Comparison of ENCODE assay signal across 20 cellular contexts in the genomic region with DNA sequence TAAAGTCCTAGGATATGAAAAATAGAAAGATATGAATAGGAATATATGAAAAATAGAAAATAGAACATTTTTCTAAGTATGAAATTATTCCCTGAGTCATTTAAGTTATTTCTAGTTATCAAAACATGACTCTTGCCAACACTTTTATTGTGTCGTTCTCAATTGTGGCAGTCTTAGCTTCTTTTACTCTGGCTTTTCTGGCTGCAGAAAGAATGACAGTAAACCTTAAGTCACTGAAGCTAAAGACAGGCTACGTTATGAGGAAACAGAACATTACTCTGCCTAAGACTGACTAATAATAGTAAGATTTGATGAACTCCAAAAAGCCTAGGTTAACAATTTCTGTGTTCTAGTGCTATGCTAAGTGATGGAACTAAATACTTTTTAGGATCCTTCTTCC.
DNase-seq lines count a peak whose midpoint lies in the region; ATAC-seq and TF ChIP-seq lines count a peak whose summit lies in the region.
"Had no signal": no experiment of that assay in that cellular context is flagged by ENCODE, and none has a peak within 500 bp of the region (broad histone marks: within the 10 kb centered on the region; RNA-seq: fewer than 3 reads in every experiment).

No MANE protein-coding gene starts in this region.

- intact Hi-C loops in activated CD8-positive, alpha-beta T cell treated with anti-CD3 and anti-CD28 coated beads for 36 hours (cut with micrococcal nuclease) = loop anchor here (10.0 kb wide), 1 partner anchor 191 kb away; the partner anchor contains the start of gene HIVEP2

- no peak for DNase-seq in activated CD8-positive, alpha-beta T cell treated with anti-CD3 and anti-CD28 coated beads for 36 hours
- no peak for DNase-seq in activated CD8-positive, alpha-beta T cell treated with anti-CD3 and anti-CD28 coated beads, Interleukin-2, amount 10 ng/mL, durations not matched to agents 7 days and 5 days
- DNase-seq in activated naive CD8-positive, alpha-beta T cell treated with anti-CD3 and anti-CD28 coated beads for 36 hours = no peak
- DNase-seq in fibroblast of peridontal ligament (ENCODE audit: extremely low read depth) = peak; percentile 21
- DNase-seq in thoracic aorta (ENCODE audit: low spot score) = no peak
- no peak for DNase-seq in COR-L47 (lab: John Stamatoyannopoulos, UW)
- DNase-seq in NOMO-1 (lab: John Stamatoyannopoulos, UW; ENCODE audit: unreplicated experiment in 2 of 2) = no peak
- DNase-seq: 8988T, BE2C, H9, Kasumi-1, NCI-H1930, NCI-H2171, NCI-H446 treated with DMSO at 0.1 percent for 48 hours, NCI-H748 treated with DMSO at 0.1 percent for 48 hours had no signal

- POLR2A ChIA-PET in activated CD8-positive, alpha-beta T cell treated with anti-CD3 and anti-CD28 coated beads for 36 hours (lab: Charles Lee) = no interaction called here
- POLR2A ChIA-PET in activated CD8-positive, alpha-beta T cell treated with anti-CD3 and anti-CD28 coated beads, Interleukin-2, amount 10 ng/mL, durations not matched to agents 7 days and 5 days (lab: Charles Lee) = no interaction called here

- CTCF ChIA-PET in activated CD8-positive, alpha-beta T cell treated with anti-CD3 and anti-CD28 coated beads for 36 hours (lab: Charles Lee) = interaction anchor here (1.3 kb wide), 1 partner anchor 109 kb away, joined by 5 read pairs; no protein-coding TSS in a partner anchor
- CTCF ChIA-PET in activated CD8-positive, alpha-beta T cell treated with anti-CD3 and anti-CD28 coated beads, Interleukin-2, amount 10 ng/mL, durations not matched to agents 7 days and 5 days (lab: Charles Lee) = no interaction called here

- H3K36me3 Mint-ChIP-seq in activated CD8-positive, alpha-beta T cell treated with anti-CD3 and anti-CD28 coated beads for 36 hours (ENCODE audit: low read depth) = peaks cover 57% of the 10 kb centered on the region
- peaks cover 37% of the 10 kb centered on the region for H3K36me3 Mint-ChIP-seq in activated CD8-positive, alpha-beta T cell treated with anti-CD3 and anti-CD28 coated beads, Interleukin-2, amount 10 ng/mL, durations not matched to agents 7 days and 5 days (ENCODE audit: low read depth)
- H3K36me3 Mint-ChIP-seq in activated naive CD8-positive, alpha-beta T cell treated with anti-CD3 and anti-CD28 coated beads for 36 hours = peaks cover 61% of the 10 kb centered on the region

- H3K9me3 ChIP-seq in thoracic aorta = peaks cover 7% of the 10 kb centered on the region
- H3K9me3 ChIP-seq: BE2C had no signal

- H3K27me3 ChIP-seq in thoracic aorta (replicated peaks; ENCODE audit: insufficient read depth) = no peaks in the 10 kb centered on the region
- H3K27me3 ChIP-seq: BE2C had no signal

- peak overlapping the region; percentile 89 for H3K27ac Mint-ChIP-seq in activated CD8-positive, alpha-beta T cell treated with anti-CD3 and anti-CD28 coated beads for 36 hours
- H3K27ac Mint-ChIP-seq in activated CD8-positive, alpha-beta T cell treated with anti-CD3 and anti-CD28 coated beads, Interleukin-2, amount 10 ng/mL, durations not matched to agents 7 days and 5 days = no peak overlapping the region
- H3K27ac Mint-ChIP-seq in activated naive CD8-positive, alpha-beta T cell treated with anti-CD3 and anti-CD28 coated beads for 36 hours = peak overlapping the region; percentile 88
- H3K27ac Mint-ChIP-seq: H9, IgD-negative memory B cell had no signal

- H3K4me3 ChIP-seq in thoracic aorta = peak overlapping the region; percentile 28

- no peak for TF ChIP-seq CTCF in activated CD8-positive, alpha-beta T cell treated with anti-CD3 and anti-CD28 coated beads for 36 hours (IDR thresholded peaks at IDR 0.05)
- TF ChIP-seq CTCF in thoracic aorta (IDR thresholded peaks at IDR 0.05) = no peak

- H3K4me3 Mint-ChIP-seq in activated CD8-positive, alpha-beta T cell treated with anti-CD3 and anti-CD28 coated beads for 36 hours = no peak overlapping the region
- H3K4me3 Mint-ChIP-seq in activated CD8-positive, alpha-beta T cell treated with anti-CD3 and anti-CD28 coated beads, Interleukin-2, amount 10 ng/mL, durations not matched to agents 7 days and 5 days = no peak overlapping the region
- H3K4me3 Mint-ChIP-seq in activated naive CD8-positive, alpha-beta T cell treated with anti-CD3 and anti-CD28 coated beads for 36 hours = no peak overlapping the region
- H3K4me3 Mint-ChIP-seq: H9, IgD-negative memory B cell had no signal

- H3K27me3 Mint-ChIP-seq in activated CD8-positive, alpha-beta T cell treated with anti-CD3 and anti-CD28 coated beads for 36 hours = no peaks in the 10 kb centered on the region
- no peaks in the 10 kb centered on the region for H3K27me3 Mint-ChIP-seq in activated CD8-positive, alpha-beta T cell treated with anti-CD3 and anti-CD28 coated beads, Interleukin-2, amount 10 ng/mL, durations not matched to agents 7 days and 5 days (ENCODE audit: low read depth)
- no peaks in the 10 kb centered on the region for H3K27me3 Mint-ChIP-seq in activated naive CD8-positive, alpha-beta T cell treated with anti-CD3 and anti-CD28 coated beads for 36 hours
- H3K27me3 Mint-ChIP-seq: CD4-positive, alpha-beta memory T cell; IgD-negative memory B cell had no signal

- ATAC-seq in activated CD8-positive, alpha-beta T cell treated with anti-CD3 and anti-CD28 coated beads for 36 hours = no peak
- ATAC-seq in activated CD8-positive, alpha-beta T cell treated with anti-CD3 and anti-CD28 coated beads, Interleukin-2, amount 10 ng/mL, durations not matched to agents 7 days and 5 days = no peak
- ATAC-seq in thoracic aorta (ENCODE audit: insufficient number of reproducible peaks, low FRiP score, low read depth) = peak; percentile 62
- ATAC-seq in HG03175 (IDR thresholded peaks at IDR 0.05; ENCODE audit: unreplicated experiment) = no peak

- peaks cover 44% of the 10 kb centered on the region for H3K4me1 Mint-ChIP-seq in activated CD8-positive, alpha-beta T cell treated with anti-CD3 and anti-CD28 coated beads for 36 hours (ENCODE audit: low read depth)
- peaks cover 10% of the 10 kb centered on the region for H3K4me1 Mint-ChIP-seq in activated CD8-positive, alpha-beta T cell treated with anti-CD3 and anti-CD28 coated beads, Interleukin-2, amount 10 ng/mL, durations not matched to agents 7 days and 5 days (ENCODE audit: low read depth)
- peaks cover 44% of the 10 kb centered on the region for H3K4me1 Mint-ChIP-seq in activated naive CD8-positive, alpha-beta T cell treated with anti-CD3 and anti-CD28 coated beads for 36 hours
- H3K4me1 Mint-ChIP-seq: H9, IgD-negative memory B cell had no signal

- peaks cover 40% of the 10 kb centered on the region for H3K9me3 Mint-ChIP-seq in activated CD8-positive, alpha-beta T cell treated with anti-CD3 and anti-CD28 coated beads for 36 hours
- peaks cover 18% of the 10 kb centered on the region for H3K9me3 Mint-ChIP-seq in activated CD8-positive, alpha-beta T cell treated with anti-CD3 and anti-CD28 coated beads, Interleukin-2, amount 10 ng/mL, durations not matched to agents 7 days and 5 days (ENCODE audit: insufficient read depth)
- H3K9me3 Mint-ChIP-seq in activated naive CD8-positive, alpha-beta T cell treated with anti-CD3 and anti-CD28 coated beads for 36 hours = peaks cover 52% of the 10 kb centered on the region

- no peaks in the 10 kb centered on the region for H3K36me3 ChIP-seq in thoracic aorta
- H3K36me3 ChIP-seq: BE2C had no signal

- peaks cover 11 to 32% of the 10 kb centered on the region in 2 donors for H3K4me1 ChIP-seq in thoracic aorta (ENCODE audit: control insufficient read depth in 1 of 2, low read depth in 2 of 2)
- H3K4me1 ChIP-seq: BE2C had no signal

- peak overlapping the region; percentile 62 to 70 for H3K27ac ChIP-seq in thoracic aorta
- H3K27ac ChIP-seq: HL-60, RWPE1 had no signal
